ENCODE assay signal across 9 cellular contexts in genomic region chr6:7139835-7140470, GRCh38. TPM values are rescaled to one million over a fixed set of nuclear protein-coding genes. Genes with fewer than 3 reads are reported as not detected.
DNase-seq lines count a peak whose midpoint lies in the region; ATAC-seq, FAIRE-seq and TF ChIP-seq lines count a peak whose summit lies in the region.
"Had no signal": no experiment of that assay in that cellular context is flagged by ENCODE, and none has a peak within 500 bp of the region (broad histone marks: within the 10 kb centered on the region; RNA-seq: fewer than 3 reads in every experiment).

No MANE protein-coding gene starts in this region.

- peaks cover 41% of the 10 kb centered on the region for H4K20me1 ChIP-seq in astrocyte (ENCODE audit: insufficient read depth, low read length)

- POLR2A ChIA-PET in A549 (lab: Yijun Ruan, JAX): no interaction called here

- H3K79me2 ChIP-seq in astrocyte (ENCODE audit: insufficient read depth, low read length): peaks cover 97% of the 10 kb centered on the region

- H3K36me3 Mint-ChIP-seq in astrocyte (ENCODE audit: low read depth, unreplicated experiment): no peaks in the 10 kb centered on the region

- H3K4me3 Mint-ChIP-seq in astrocyte (ENCODE audit: unreplicated experiment): peak overlapping the region; percentile 84

- H3K9me3 Mint-ChIP-seq in astrocyte (ENCODE audit: unreplicated experiment): no peaks in the 10 kb centered on the region

- peak overlapping the region; percentile 53 for H3K4me3 ChIP-seq in A549
- no peak overlapping the region; the same call in 1 of the 2 replicates for H3K4me3 ChIP-seq in HL-60 (replicated peaks; ENCODE audit: insufficient read depth, low read length)
- no peak overlapping the region for H3K4me3 ChIP-seq in astrocyte (ENCODE audit: insufficient read depth, low read depth, low read length)
- H3K4me3 ChIP-seq in mucosa of stomach (ENCODE audit: low read length): no peak overlapping the region

- H3K27me3 ChIP-seq in HL-60 (ENCODE audit: insufficient read depth, poor library complexity, severe bottlenecking) (no peaks in the 10 kb centered on the region), astrocyte (ENCODE audit: insufficient read depth, low read length) (no peaks in the 10 kb centered on the region), mucosa of stomach (ENCODE audit: control insufficient read depth, insufficient read depth, low read length) (no peaks in the 10 kb centered on the region)

- TF ChIP-seq EP300 in A549 (IDR thresholded peaks at IDR 0.05): no peak

- no peaks in the 10 kb centered on the region for H3K36me3 ChIP-seq in astrocyte (ENCODE audit: insufficient read depth, low read length)
- no peaks in the 10 kb centered on the region for H3K36me3 ChIP-seq in mucosa of stomach (ENCODE audit: control insufficient read depth, insufficient read depth, low read length)

- no peaks in the 10 kb centered on the region for H3K27me3 Mint-ChIP-seq in astrocyte (ENCODE audit: low read depth, unreplicated experiment)

- H2AFZ ChIP-seq in astrocyte (ENCODE audit: low read depth, low read length): no peak overlapping the region

- H3K9ac ChIP-seq in astrocyte (ENCODE audit: low read length): no peak overlapping the region
- H3K9ac ChIP-seq in mucosa of stomach (ENCODE audit: low read length): peak overlapping the region; percentile 79

- FAIRE-seq in A549 (lab: Jason Lieb, UNC) (no peak), astrocyte (lab: Jason Lieb, UNC) (no peak)

- peaks cover 41% of the 10 kb centered on the region for H3K4me1 Mint-ChIP-seq in astrocyte (ENCODE audit: low read depth, unreplicated experiment)

- peaks cover 71% of the 10 kb centered on the region for H3K4me1 ChIP-seq in A549
- peaks cover 26% of the 10 kb centered on the region for H3K4me1 ChIP-seq in astrocyte (ENCODE audit: insufficient read depth, low read length)
- peaks cover 49% of the 10 kb centered on the region for H3K4me1 ChIP-seq in mucosa of stomach (ENCODE audit: control insufficient read depth, insufficient read depth, low read length)

- peak in 1 of 2 experiments; percentile 10; a peak in 1 of 6 replicates for ATAC-seq in A549
- ATAC-seq in GM18502 (IDR thresholded peaks at IDR 0.05; ENCODE audit: poor library complexity, unreplicated experiment): no peak
- no peak for ATAC-seq in GM19023 (IDR thresholded peaks at IDR 0.05; ENCODE audit: unreplicated experiment)

- DNase-seq in A549 (ENCODE audit: low read depth in 1 of 2, low spot score in 1 of 2) (no peak), HL-60 (ENCODE audit: low read depth in 1 of 2, low spot score in 1 of 2) (no peak), astrocyte (ENCODE audit: low read depth) (no peak), RKO (ENCODE audit: low spot score) (no peak), cerebellum (ENCODE audit: low spot score) (no peak)
- DNase-seq: GDM1 had no signal

- peak overlapping the region; percentile 96 for H3K27ac Mint-ChIP-seq in astrocyte (ENCODE audit: unreplicated experiment)

- H3K27ac ChIP-seq in A549 (peak overlapping the region; percentile 89 to 96), HL-60 (replicated peaks) (peak overlapping the region; percentile 96), astrocyte (ENCODE audit: low read depth, low read length) (no peak overlapping the region)

- TF ChIP-seq RAD21 in A549 (conservative IDR thresholded peaks at IDR 0.05 in 1 of 2, IDR thresholded peaks at IDR 0.05 in 1 of 2): no peak

- 17% methylated on average over 7 of the region's 7 CpGs for WGBS in A549 (ENCODE audit: missing lambda C conversion rate)

- H3K4me2 ChIP-seq in A549 (peak overlapping the region; percentile 87), astrocyte (ENCODE audit: low read length) (peak overlapping the region; percentile 87)

- no peak for TF ChIP-seq POLR2A in A549 (IDR thresholded peaks at IDR 0.05; ENCODE audit: low read length)

- H3K9me3 ChIP-seq in A549 (no peaks in the 10 kb centered on the region), astrocyte (ENCODE audit: insufficient read depth, low read depth, low read length) (no peaks in the 10 kb centered on the region), mucosa of stomach (ENCODE audit: control insufficient read depth, low read length) (no peaks in the 10 kb centered on the region)

- CTCF ChIA-PET in A549 (lab: Yijun Ruan, JAX): interaction anchor here (0.6 kb wide), 1 partner anchor 389 kb away, joined by 3 read pairs; no protein-coding TSS in a partner anchor

- no peak for TF ChIP-seq CTCF in A549 (IDR thresholded peaks at IDR 0.05)
- no peak for TF ChIP-seq CTCF in HL-60 (IDR thresholded peaks at IDR 0.05; ENCODE audit: insufficient read depth, low read length)
- no peak for TF ChIP-seq CTCF in astrocyte (IDR thresholded peaks at IDR 0.05; ENCODE audit: insufficient read depth, low read depth, low read length)

TF ChIP-seq in A549, 52 proteins besides CTCF, POLR2A, EP300 and RAD21:
- TF ChIP-seq BCL3 (IDR thresholded peaks at IDR 0.05) (no peak), TP53 (CRISPR knock-in tag; IDR thresholded peaks at IDR 0.05) (no peak), MAX (IDR thresholded peaks at IDR 0.05) (no peak), ESRRA (IDR thresholded peaks at IDR 0.05; ENCODE audit: borderline replicate concordance, low read length) (no peak), EHF (CRISPR knock-in tag; IDR thresholded peaks at IDR 0.05) (no peak), JUN (IDR thresholded peaks at IDR 0.05) (no peak), USF2 (IDR thresholded peaks at IDR 0.05) (no peak), SMC3 (IDR thresholded peaks at IDR 0.05) (no peak), CHD4 (IDR thresholded peaks at IDR 0.05; ENCODE audit: borderline replicate concordance) (no peak), FOXS1 (CRISPR knock-in tag; IDR thresholded peaks at IDR 0.05) (no peak), MAZ (IDR thresholded peaks at IDR 0.05; ENCODE audit: borderline replicate concordance, low read depth, low read length) (no peak), MYC (IDR thresholded peaks at IDR 0.05; ENCODE audit: borderline replicate concordance, low read length) (no peak), NFE2L2 (conservative IDR thresholded peaks at IDR 0.05; ENCODE audit: low read length) (no peak), RCOR1 (IDR thresholded peaks at IDR 0.05; ENCODE audit: low read depth, low read length) (no peak), PHF8 (IDR thresholded peaks at IDR 0.05; ENCODE audit: borderline replicate concordance, low read depth) (no peak), EHMT2 (IDR thresholded peaks at IDR 0.05; ENCODE audit: low read depth) (no peak), HMGXB4 (CRISPR knock-in tag; IDR thresholded peaks at IDR 0.05; ENCODE audit: borderline replicate concordance) (no peak), NR3C1 (IDR thresholded peaks at IDR 0.05) (no peak), HES2 (IDR thresholded peaks at IDR 0.05) (no peak)

RNA-seq across cellular contexts. Expression of gene RREB1, which starts 32.2 kb away (rescaled TPM):
- polyA plus RNA-seq in A549 (2011; rRNA removed): 2.2 and 4.8 TPM in 2 replicates
- polyA plus RNA-seq in A549 (2012; cell fraction: cytosol; rRNA removed): 1.5 and 2.1 TPM in 2 replicates
- polyA plus RNA-seq in A549 (2012; cell fraction: nucleus; rRNA removed): 6.1 and 6.8 TPM in 2 replicates
- polyA plus RNA-seq in A549 (2017; fragmentation: RNase III; extraction: RNeasy Plus Mini Kit Qiagen cat#74134 plus additional on column Dnase treatment): 4.6 to 5.0 TPM (median 4.8 TPM) in 3 replicates
- 30.5 and 38.8 TPM in 2 replicates for polyA minus RNA-seq in A549 (2011; rRNA and poly(A)+ RNA removed)
- total RNA-seq in astrocyte: 37.2 and 41.8 TPM in 2 replicates
- total RNA-seq in cerebellum: 7.6 TPM
